In genomic region chr2:132633635-132634034, GRCh38 we compare ENCODE assay signal across 26 cellular contexts. TPM values are rescaled to one million over a fixed set of nuclear protein-coding genes. Genes with fewer than 3 reads are reported as not detected.
DNase-seq lines count a peak whose midpoint lies in the region; ATAC-seq, FAIRE-seq and TF ChIP-seq lines count a peak whose summit lies in the region.
"Had no signal": no experiment of that assay in that cellular context is flagged by ENCODE, and none has a peak within 500 bp of the region (broad histone marks: within the 10 kb centered on the region; RNA-seq: fewer than 3 reads in every experiment).

No MANE protein-coding gene starts in this region.

- H3K4ac ChIP-seq in H1 (replicated peaks; ENCODE audit: insufficient read length, low read depth, low read length) (no peak overlapping the region), neuronal stem cell (ENCODE audit: low read length) (no peak overlapping the region)

- H2AK5ac ChIP-seq in H1 (ENCODE audit: low read depth, low read length): peak overlapping the region; percentile 82
- no peak overlapping the region for H2AK5ac ChIP-seq in neuronal stem cell (ENCODE audit: low read depth, low read length)

- no peak overlapping the region for H3K27ac ChIP-seq in HepG2 (ENCODE audit: extremely low read length, insufficient read depth, low read length)
- H3K27ac ChIP-seq in right lobe of liver: no peak overlapping the region
- H3K27ac ChIP-seq in H1 (ENCODE audit: low read depth, low read length): no peak overlapping the region
- no peak overlapping the region for H3K27ac ChIP-seq in neuronal stem cell (replicated peaks; ENCODE audit: low read length)
- H3K27ac ChIP-seq in prostate gland: no peak overlapping the region
- H3K27ac ChIP-seq: A549; BLaER1 treated with 17β-estradiol and CSF1 and Interleukin-3, amounts not matched to agents 10 nM and 100 nM had no signal

- H2BK120ac ChIP-seq in H1 (replicated peaks; ENCODE audit: low read depth, low read length) (no peak overlapping the region), neuronal stem cell (ENCODE audit: low read depth, low read length) (no peak overlapping the region)

- BruUV-seq in HepG2 (replicated peaks; lab: Mats Ljungman, UMichigan): no TSS peak

- H3K79me2 ChIP-seq in HepG2 (ENCODE audit: insufficient read depth, low read length) (no peaks in the 10 kb centered on the region), H1 (ENCODE audit: control insufficient read depth in 1 of 2, insufficient read depth in 2 of 2, low read length in 2 of 2) (no peaks in the 10 kb centered on the region)

- H2BK15ac ChIP-seq in H1 (ENCODE audit: low read length) (0 out of 2 replicates have a peak overlapping the region, but pooled peaks have one; percentile 61), neuronal stem cell (ENCODE audit: low read length) (no peak overlapping the region)

- POLR2A ChIA-PET in HepG2 (lab: Yijun Ruan, JAX): no interaction called here
- POLR2A ChIA-PET in H1 (lab: Charles Lee; ENCODE audit: partially characterized antibody): no interaction called here

- H4K8ac ChIP-seq in H1 (ENCODE audit: extremely low read depth, insufficient read depth, low read length) (no peak overlapping the region), neuronal stem cell (ENCODE audit: low read depth, low read length) (no peak overlapping the region)

- H3K18ac ChIP-seq in H1 (ENCODE audit: extremely low read depth, low read length) (no peak overlapping the region), neuronal stem cell (ENCODE audit: low read length) (no peak overlapping the region)

- H4K20me1 ChIP-seq in HepG2 (ENCODE audit: insufficient read depth, low read length) (no peaks in the 10 kb centered on the region), H1 (replicated peaks in 1 of 2; ENCODE audit: control insufficient read depth in 1 of 2, insufficient read depth in 2 of 2, low read length in 2 of 2) (no peaks in the 10 kb centered on the region)
- H4K20me1 ChIP-seq: BLaER1 treated with 17β-estradiol and CSF1 and Interleukin-3, amounts not matched to agents 10 nM and 100 nM had no signal

- no peak for TF ChIP-seq EP300 in HepG2 (IDR thresholded peaks at IDR 0.05; ENCODE audit: low read depth in 2 of 2, low read length in 2 of 2)
- TF ChIP-seq EP300 in HepG2 (CRISPR knock-in tag; IDR thresholded peaks at IDR 0.05; ENCODE audit: borderline replicate concordance): no peak
- no peak for TF ChIP-seq EP300 in H1 (IDR thresholded peaks at IDR 0.05; ENCODE audit: borderline replicate concordance in 1 of 2, low read depth in 2 of 2, low read length in 2 of 2)

- H2BK12ac ChIP-seq in H1 (ENCODE audit: low read depth, low read length) (0 out of 2 replicates have a peak overlapping the region, but pooled peaks have one; percentile 60), neuronal stem cell (ENCODE audit: low read length) (no peak overlapping the region)

- intact Hi-C loops in HepG2 (cut with micrococcal nuclease; ENCODE audit: unreplicated experiment): no loop called here
- intact Hi-C loops in right lobe of liver (cut with DNase I): loop anchor here in 1 of 2 donors (10.0 kb wide), 1 partner anchor 89 kb away; no protein-coding TSS in a partner anchor
- intact Hi-C loops in prostate gland (cut with DNase I): no loop called here

- H3K14ac ChIP-seq in H1 (ENCODE audit: insufficient read length) (no peak overlapping the region), neuronal stem cell (ENCODE audit: low read length) (no peak overlapping the region)

- no peaks in the 10 kb centered on the region for H3K9me3 ChIP-seq in HepG2 (ENCODE audit: low read length)
- no peaks in the 10 kb centered on the region for H3K9me3 ChIP-seq in right lobe of liver
- no peaks in the 10 kb centered on the region for H3K9me3 ChIP-seq in H1 (ENCODE audit: insufficient read depth in 2 of 2, low read depth in 1 of 2, low read length in 1 of 2)
- H3K9me3 ChIP-seq in neuronal stem cell (replicated peaks in 1 of 2; ENCODE audit: control insufficient read depth in 2 of 2, insufficient read depth in 1 of 2, low read depth in 1 of 2, low read length in 2 of 2): peaks cover 0 to 11% of the 10 kb centered on the region in 2 donors
- H3K9me3 ChIP-seq in prostate gland: no peaks in the 10 kb centered on the region
- H3K9me3 ChIP-seq: A549; BE2C; BLaER1 treated with 17β-estradiol and CSF1 and Interleukin-3, amounts not matched to agents 10 nM and 100 nM had no signal

- no peak overlapping the region for H4K91ac ChIP-seq in H1 (replicated peaks; ENCODE audit: insufficient read length, low read length)
- no peak overlapping the region for H4K91ac ChIP-seq in neuronal stem cell (ENCODE audit: low read depth, low read length, poor library complexity)

- no peak for TF ChIP-seq POLR2A in HepG2 (IDR thresholded peaks at IDR 0.05; ENCODE audit: insufficient read depth in 1 of 2, low read depth in 2 of 2, low read length in 2 of 2)
- TF ChIP-seq POLR2A in right lobe of liver (IDR thresholded peaks at IDR 0.05): no peak
- no peak for TF ChIP-seq POLR2A in H1 (IDR thresholded peaks at IDR 0.05; ENCODE audit: control extremely low read depth in 1 of 2, low read depth in 2 of 2, low read length in 2 of 2)
- no peak for TF ChIP-seq POLR2A in prostate gland (IDR thresholded peaks at IDR 0.05)

- no peaks in the 10 kb centered on the region for H3K27me3 ChIP-seq in HepG2 (ENCODE audit: control insufficient read depth in 1 of 2, insufficient read depth in 2 of 2, low read length in 2 of 2)
- no peaks in the 10 kb centered on the region for H3K27me3 ChIP-seq in right lobe of liver
- H3K27me3 ChIP-seq in H1 (replicated peaks in 1 of 4; ENCODE audit: control insufficient read depth in 3 of 4, extremely low read depth in 1 of 4, insufficient read depth in 3 of 4, low read length in 3 of 4): no peaks in the 10 kb centered on the region
- H3K27me3 ChIP-seq in neuronal stem cell (ENCODE audit: control insufficient read depth in 3 of 3, insufficient read depth in 3 of 3, low read depth in 1 of 3, low read length in 3 of 3): no peaks in the 10 kb centered on the region
- no peaks in the 10 kb centered on the region for H3K27me3 ChIP-seq in prostate gland (replicated peaks; ENCODE audit: insufficient read depth)
- H3K27me3 ChIP-seq: BE2C; BLaER1 treated with 17β-estradiol and CSF1 and Interleukin-3, amounts not matched to agents 10 nM and 100 nM had no signal

- H3K9ac ChIP-seq in HepG2 (ENCODE audit: insufficient read depth, low read depth, low read length) (no peak overlapping the region), H1 (replicated peaks in 1 of 4; ENCODE audit: extremely low read depth in 1 of 4, low read depth in 3 of 4, low read length in 3 of 4) (no peak overlapping the region), neuronal stem cell (ENCODE audit: low read depth, low read length, poor library complexity) (peak overlapping the region; percentile 38)
- H3K9ac ChIP-seq: BLaER1 treated with 17β-estradiol and CSF1 and Interleukin-3, amounts not matched to agents 10 nM and 100 nM had no signal

- H3K79me1 ChIP-seq in H1 (ENCODE audit: low read depth, low read length): no peaks in the 10 kb centered on the region
- no peaks in the 10 kb centered on the region for H3K79me1 ChIP-seq in neuronal stem cell (ENCODE audit: low read depth, low read length)

- H2BK5ac ChIP-seq in H1 (ENCODE audit: low read depth, low read length) (no peak overlapping the region), neuronal stem cell (ENCODE audit: low read length) (no peak overlapping the region)

- CTCF ChIA-PET in HepG2 (lab: Yijun Ruan, JAX; ENCODE audit: low intra/inter-chr PET ratio, low total read pairs) (no interaction called here), H1 (lab: Charles Lee; ENCODE audit: partially characterized antibody) (no interaction called here)

- H3K4me2 ChIP-seq in HepG2 (ENCODE audit: low read depth, low read length): no peak overlapping the region
- H3K4me2 ChIP-seq in H1 (ENCODE audit: insufficient read depth in 1 of 2, low read depth in 2 of 2, low read length in 2 of 2): no peak overlapping the region
- no peak overlapping the region for H3K4me2 ChIP-seq in neuronal stem cell (ENCODE audit: insufficient read depth, low read length, poor library complexity, severe bottlenecking)
- H3K4me2 ChIP-seq: A549; BLaER1 treated with 17β-estradiol and CSF1 and Interleukin-3, amounts not matched to agents 10 nM and 100 nM had no signal

- H3K4me1 ChIP-seq in HepG2 (ENCODE audit: insufficient read depth, low read length) (peaks cover 22% of the 10 kb centered on the region), right lobe of liver (peaks cover 0 to 20% (median 10%) of the 10 kb centered on the region in 4 donors), H1 (replicated peaks in 1 of 4; ENCODE audit: control insufficient read depth in 3 of 4, insufficient read depth in 4 of 4, low read length in 3 of 4) (peaks cover 2 to 10% (median 4%) of the 10 kb centered on the region in 4 experiments; a peak in 5 of 7 replicates), neuronal stem cell (ENCODE audit: control insufficient read depth in 2 of 2, insufficient read depth in 1 of 2, low read depth in 1 of 2, low read length in 2 of 2) (peaks cover 7 to 22% of the 10 kb centered on the region in 2 donors), prostate gland (replicated peaks) (no peaks in the 10 kb centered on the region)
- H3K4me1 ChIP-seq: BE2C; BLaER1 treated with 17β-estradiol and CSF1 and Interleukin-3, amounts not matched to agents 10 nM and 100 nM had no signal

- DNase-seq in HepG2 (ENCODE audit: low spot score): no peak
- DNase-seq in right lobe of liver: no peak
- DNase-seq in H1 (ENCODE audit: low read depth in 1 of 2, low spot score in 2 of 2): no peak
- no peak for DNase-seq in neuronal stem cell (ENCODE audit: low spot score)
- DNase-seq in SKM-1 (lab: John Stamatoyannopoulos, UW; ENCODE audit: unreplicated experiment): no peak
- no peak for DNase-seq in prostate gland (ENCODE audit: low spot score)
- DNase-seq: 8988T; ACHN; AML-193; BE2C; Calu3; CD4-positive, alpha-beta T cell; CD8-positive, alpha-beta memory T cell; DMS53; DMS79 treated with DMSO at 0.1 percent for 48 hours; GF-D8; GOT3; H7; HCEC 1CT had no signal

- TF ChIP-seq CTCF in HepG2 (CRISPR knock-in tag; IDR thresholded peaks at IDR 0.05) (no peak), right lobe of liver (IDR thresholded peaks at IDR 0.05) (no peak), H1 (IDR thresholded peaks at IDR 0.05; ENCODE audit: control extremely low read depth in 1 of 3, insufficient read depth in 1 of 3, low read depth in 1 of 3, low read length in 3 of 3) (no peak), prostate gland (IDR thresholded peaks at IDR 0.05) (no peak)

- no peak overlapping the region for H3K4me3 ChIP-seq in HepG2 (replicated peaks in 1 of 3; ENCODE audit: insufficient read depth in 1 of 3, low read depth in 2 of 3, low read length in 3 of 3)
- no peak overlapping the region for H3K4me3 ChIP-seq in right lobe of liver
- H3K4me3 ChIP-seq in H1 (ENCODE audit: extremely low read depth in 1 of 4, insufficient read depth in 2 of 4, low read depth in 3 of 4, low read length in 4 of 4): no peak overlapping the region
- no peak overlapping the region for H3K4me3 ChIP-seq in neuronal stem cell (ENCODE audit: low read length in 2 of 2)
- no peak overlapping the region for H3K4me3 ChIP-seq in prostate gland
- H3K4me3 ChIP-seq: A549; BLaER1 treated with 17β-estradiol and CSF1 and Interleukin-3, amounts not matched to agents 10 nM and 100 nM had no signal

- no peak for ATAC-seq in HepG2
- no peak for ATAC-seq in right lobe of liver
- no peak for ATAC-seq in GM18519 (IDR thresholded peaks at IDR 0.05; ENCODE audit: low FRiP score, unreplicated experiment)
- ATAC-seq: A549 had no signal

- H3K36me3 ChIP-seq in HepG2 (replicated peaks in 1 of 2; ENCODE audit: control insufficient read depth in 1 of 2, insufficient read depth in 2 of 2, low read length in 2 of 2): no peaks in the 10 kb centered on the region
- no peaks in the 10 kb centered on the region for H3K36me3 ChIP-seq in right lobe of liver
- H3K36me3 ChIP-seq in H1 (ENCODE audit: control insufficient read depth in 2 of 4, insufficient read depth in 4 of 4, low read length in 3 of 4): no peaks in the 10 kb centered on the region
- H3K36me3 ChIP-seq in neuronal stem cell (replicated peaks in 1 of 2; ENCODE audit: control insufficient read depth in 2 of 2, insufficient read depth in 2 of 2, low read length in 2 of 2): no peaks in the 10 kb centered on the region
- H3K36me3 ChIP-seq in prostate gland: no peaks in the 10 kb centered on the region
- H3K36me3 ChIP-seq: BE2C; BLaER1 treated with 17β-estradiol and CSF1 and Interleukin-3, amounts not matched to agents 10 nM and 100 nM had no signal

- no peak overlapping the region for H4K5ac ChIP-seq in H1 (ENCODE audit: insufficient read length, low read depth, low read length)

- 91% methylated on average over 2 of the region's 2 CpGs for WGBS in HepG2 (ENCODE audit: low lambda C conversion rate)
- 89% methylated on average over 2 of the region's 2 CpGs for WGBS in right lobe of liver (ENCODE audit: insufficient coverage, low coverage, low lambda C conversion rate, missing lambda C conversion rate)
- WGBS in H1 (ENCODE audit: extremely low coverage in 1 of 2, insufficient coverage in 1 of 2, insufficient read length in 1 of 2, insufficient replicate concordance in 2 of 2, low coverage in 1 of 2, low lambda C conversion rate in 2 of 2, missing lambda C conversion rate in 1 of 2), 2 experiments: 94 to 100% methylated on average over 1 to 2 of the region's 2 CpGs
- 100% methylated on average over 1 to 2 of the region's 2 CpGs for WGBS in neuronal stem cell (ENCODE audit: extremely low coverage in 2 of 2, insufficient read length in 2 of 2, insufficient replicate concordance in 1 of 2), 2 donors
- WGBS in prostate gland: 95% methylated on average over 2 of the region's 2 CpGs

- no peak for TF ChIP-seq RAD21 in HepG2 (CRISPR knock-in tag; IDR thresholded peaks at IDR 0.05)
- TF ChIP-seq RAD21 in H1 (IDR thresholded peaks at IDR 0.05 in 1 of 2, conservative IDR thresholded peaks at IDR 0.05 in 1 of 2; ENCODE audit: low read depth in 2 of 2, low read length in 2 of 2): no peak

- 0 out of 2 replicates have a peak overlapping the region, but pooled peaks have one; percentile 34 for H2BK20ac ChIP-seq in H1 (ENCODE audit: low read length)

- FAIRE-seq in HepG2 (lab: Jason Lieb, UNC): no peak
- no peak for FAIRE-seq in H1 (lab: Jason Lieb, UNC)
- FAIRE-seq: A549, GM12891, GM18507 had no signal

- in situ Hi-C loops in HepG2 (cut with HindIII; ENCODE audit: extremely low pct_ligation_motif_present, low pct_unique_long_range_greater_than_20kb): no loop called here

- H3K56ac ChIP-seq in H1 (replicated peaks; ENCODE audit: insufficient read length, low read depth, low read length): peak overlapping the region; percentile 82

- H3K23ac ChIP-seq in H1 (ENCODE audit: insufficient read length) (no peak overlapping the region), neuronal stem cell (ENCODE audit: low read depth, low read length, poor library complexity) (no peak overlapping the region)

- H2AFZ ChIP-seq in HepG2 (ENCODE audit: low read length) (no peak overlapping the region), H1 (ENCODE audit: low read length) (no peak overlapping the region), neuronal stem cell (ENCODE audit: low read length) (no peak overlapping the region)

- H3K23me2 ChIP-seq in H1 (ENCODE audit: low read depth, low read length): peaks cover 9% of the 10 kb centered on the region; the same call in 1 of the 2 replicates

RNA-seq across cellular contexts. Expression of gene LYPD1, which starts 36.4 kb away (rescaled TPM):
- total RNA-seq in HepG2 (2016; rRNA removed; fragmentation: Illumina TruSeq; extraction: Trizol): not detected in 2 replicates
- not detected in 2 replicates for total RNA-seq in HepG2 (2016; cell fraction: cytosol; rRNA removed; fragmentation: Illumina TruSeq; extraction: Trizol; ENCODE audit: low read depth)
- total RNA-seq in HepG2 (2016; cell fraction: insoluble cytoplasmic fraction; rRNA removed; fragmentation: Illumina TruSeq; extraction: Trizol): not detected in 2 replicates
- total RNA-seq in HepG2 (2016; cell fraction: membrane; rRNA removed; fragmentation: Illumina TruSeq; extraction: Trizol): 0.10 TPM in 1 of 2 replicates, not detected in the other
- total RNA-seq in HepG2 (2016; cell fraction: nucleus; rRNA removed; fragmentation: Illumina TruSeq; extraction: Trizol): not detected in 2 replicates
- polyA plus RNA-seq in HepG2 (2011; rRNA removed): not detected in 2 replicates
- 0.03 TPM in 1 of 2 replicates, not detected in the other for polyA plus RNA-seq in HepG2 (2011; cell fraction: cytosol; rRNA removed)
- not detected in 2 replicates for polyA plus RNA-seq in HepG2 (2011; cell fraction: nucleus; rRNA removed)
- polyA plus RNA-seq in HepG2 (2012): not detected in 2 replicates
- polyA plus RNA-seq in HepG2 (2016; cell fraction: cytosol; fragmentation: Illumina TruSeq; extraction: Trizol; ENCODE audit: low read depth): not detected in 2 replicates
- not detected in 2 replicates for polyA plus RNA-seq in HepG2 (2016; cell fraction: insoluble cytoplasmic fraction; fragmentation: Illumina TruSeq; extraction: Trizol; ENCODE audit: low read depth)
- not detected in 2 replicates for polyA plus RNA-seq in HepG2 (2016; cell fraction: membrane; fragmentation: Illumina TruSeq; extraction: Trizol; ENCODE audit: low read depth)
- not detected in 2 replicates for polyA plus RNA-seq in HepG2 (2016; cell fraction: nucleus; fragmentation: Illumina TruSeq; extraction: Trizol; ENCODE audit: insufficient read depth, low read depth)
- 0.54 TPM in 1 of 2 replicates, not detected in the other for polyA minus RNA-seq in HepG2 (2011; rRNA and poly(A)+ RNA removed; ENCODE audit: low replicate concordance)
- not detected in 2 replicates for polyA minus RNA-seq in HepG2 (2011; cell fraction: cytosol; rRNA and poly(A)+ RNA removed)
- polyA minus RNA-seq in HepG2 (2011; cell fraction: nucleus; rRNA and poly(A)+ RNA removed): not detected in 2 replicates
- 1 to 10 TPM in 1 of 6 experiments, under 1 TPM in 4, not detected in 1; 0.27 to 1.5 (median 0.81) TPM for total RNA-seq in right lobe of liver
- 2.1 and 2.7 TPM in 2 replicates for total RNA-seq in H1 (2021; fragmentation: NEBNext Ultra II Directional; extraction: Animal tissue kit (Norgen Biotek cat#: 25700))
- polyA plus RNA-seq in H1 (2011; rRNA removed): 1.9 and 3.4 TPM in 2 replicates
- 3.3 TPM for polyA plus RNA-seq in H1 (2011; cell fraction: cytosol; rRNA removed)
- polyA plus RNA-seq in H1 (2011; cell fraction: nucleus; rRNA removed): 2.9 TPM
- polyA plus RNA-seq in H1 (2012, experiment 1 of 2): 1.8 to 2.5 TPM (median 2.2 TPM) in 4 replicates
- polyA plus RNA-seq in H1 (2012, experiment 2 of 2): 2.8 TPM
- polyA plus RNA-seq in H1 (2013, experiment 1 of 2): 2.3 TPM
- 2.2 TPM for polyA plus RNA-seq in H1 (2013, experiment 2 of 2)
- 2.1 and 2.8 TPM in 2 replicates for polyA minus RNA-seq in H1 (2011; rRNA and poly(A)+ RNA removed)
- 2.1 TPM for polyA minus RNA-seq in H1 (2011; cell fraction: cytosol; rRNA and poly(A)+ RNA removed)
- polyA minus RNA-seq in H1 (2011; cell fraction: nucleus; rRNA and poly(A)+ RNA removed): 0.50 TPM
- 11.8 TPM for polyA plus RNA-seq in neuronal stem cell (2013, experiment 1 of 2)
- 11.4 TPM for polyA plus RNA-seq in neuronal stem cell (2013, experiment 2 of 2)
- total RNA-seq in prostate gland: under 1 TPM in 1 of 2 donors, not detected in 1; 0.18 TPM
- total RNA-seq: CD4-positive, alpha-beta T cell; CD8-positive, alpha-beta memory T cell; G401 had no signal
- polyA plus RNA-seq: CD14-positive monocyte; CD8-positive, alpha-beta memory T cell had no signal
